Comparison of ENCODE assay signal across 10 cellular contexts in the genomic region with DNA sequence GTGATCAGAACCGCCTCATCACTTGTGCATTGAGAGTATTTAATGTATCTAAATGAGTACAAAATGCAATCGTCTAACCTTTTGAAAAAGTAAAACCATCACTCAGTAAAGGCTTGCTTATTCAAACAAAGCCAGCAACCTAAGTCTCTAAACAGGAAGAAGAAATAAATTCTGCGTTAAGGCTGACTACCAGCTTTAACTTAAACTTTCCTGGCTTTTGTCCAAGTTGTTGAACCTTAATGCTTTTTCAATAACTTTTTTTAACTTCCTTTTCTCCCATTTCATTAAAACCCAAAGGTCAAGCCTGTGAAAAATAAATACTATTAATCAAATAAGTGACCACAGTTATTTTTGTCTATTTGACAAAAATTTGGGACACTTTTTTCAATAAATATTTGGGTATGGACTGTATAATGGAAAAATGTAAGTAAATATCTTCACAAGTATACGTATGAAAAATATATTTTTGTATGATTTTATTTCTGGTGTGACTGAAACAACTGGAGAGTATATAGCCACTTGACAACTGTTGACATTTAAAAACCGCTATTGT. TPM values are rescaled to one million over a fixed set of nuclear protein-coding genes. Genes with fewer than 3 reads are reported as not detected.
DNase-seq lines count a peak whose midpoint lies in the region; ATAC-seq and TF ChIP-seq lines count a peak whose summit lies in the region.
"Had no signal": no experiment of that assay in that cellular context is flagged by ENCODE, and none has a peak within 500 bp of the region (broad histone marks: within the 10 kb centered on the region; RNA-seq: fewer than 3 reads in every experiment).

No MANE protein-coding gene starts in this region.

- TF ChIP-seq POLR2A in testis (IDR thresholded peaks at IDR 0.05): no peak

- no peaks in the 10 kb centered on the region for H3K9me3 Mint-ChIP-seq in T-helper 1 cell treated with Interleukin-12 subunit alpha and Interleukin-12 subunit beta and Interleukin-4 antibody, amounts not matched to agents 30 μg/mL and 1 μg/mL, for 36 hours
- no peaks in the 10 kb centered on the region for H3K9me3 Mint-ChIP-seq in progenitor cell of endocrine pancreas (ENCODE audit: low read depth)

- H3K27me3 Mint-ChIP-seq in T-helper 1 cell treated with Interleukin-12 subunit alpha and Interleukin-12 subunit beta and Interleukin-4 antibody, amounts not matched to agents 30 μg/mL and 1 μg/mL, for 36 hours (ENCODE audit: low read depth): no peaks in the 10 kb centered on the region
- no peaks in the 10 kb centered on the region for H3K27me3 Mint-ChIP-seq in progenitor cell of endocrine pancreas

- H3K27ac ChIP-seq in dorsolateral prefrontal cortex (peak overlapping the region in 41 of 59 donors; percentile 2 to 100 (median 100)), testis (no peak overlapping the region)

- no peaks in the 10 kb centered on the region for H3K36me3 Mint-ChIP-seq in T-helper 1 cell treated with Interleukin-12 subunit alpha and Interleukin-12 subunit beta and Interleukin-4 antibody, amounts not matched to agents 30 μg/mL and 1 μg/mL, for 36 hours (ENCODE audit: low read depth)
- peaks cover 6% of the 10 kb centered on the region for H3K36me3 Mint-ChIP-seq in progenitor cell of endocrine pancreas (ENCODE audit: insufficient read depth)

- peak overlapping the region; percentile 45 for H3K27ac Mint-ChIP-seq in T-helper 1 cell treated with Interleukin-12 subunit alpha and Interleukin-12 subunit beta and Interleukin-4 antibody, amounts not matched to agents 30 μg/mL and 1 μg/mL, for 36 hours
- peak overlapping the region; percentile 96 for H3K27ac Mint-ChIP-seq in progenitor cell of endocrine pancreas

- TF ChIP-seq CTCF in dorsolateral prefrontal cortex (IDR thresholded peaks at IDR 0.05 in 54 of 56, conservative IDR thresholded peaks at IDR 0.05 in 2 of 56; ENCODE audit: low read depth in 1 of 56, partially characterized antibody in 56 of 56) (no peak), progenitor cell of endocrine pancreas (IDR thresholded peaks at IDR 0.05; ENCODE audit: unreplicated experiment) (no peak), testis (IDR thresholded peaks at IDR 0.05) (no peak)

- H3K4me1 ChIP-seq in testis: peaks cover 9% of the 10 kb centered on the region

- H3K36me3 ChIP-seq in testis (ENCODE audit: low read depth, missing control alignments): no peaks in the 10 kb centered on the region

- H3K4me3 Mint-ChIP-seq in T-helper 1 cell treated with Interleukin-12 subunit alpha and Interleukin-12 subunit beta and Interleukin-4 antibody, amounts not matched to agents 30 μg/mL and 1 μg/mL, for 36 hours: peak overlapping the region; percentile 87
- peak overlapping the region; percentile 91 for H3K4me3 Mint-ChIP-seq in progenitor cell of endocrine pancreas (ENCODE audit: low read depth)

- DNase-seq in T-helper 1 cell: no peak
- peak; percentile 44 for DNase-seq in NAMALWA (ENCODE audit: low spot score)
- no peak for DNase-seq in dorsolateral prefrontal cortex
- DNase-seq in progenitor cell of endocrine pancreas (ENCODE audit: low spot score, unreplicated experiment): no peak
- DNase-seq in NCI-H1436 treated with DMSO at 0.1 percent for 48 hours (lab: John Stamatoyannopoulos, UW): no peak
- DNase-seq in testis: no peak
- DNase-seq: NCI-H524 treated with DMSO at 0.1 percent for 48 hours, T1000 had no signal

- H3K9me3 ChIP-seq in testis: no peaks in the 10 kb centered on the region

- H3K27me3 ChIP-seq in dorsolateral prefrontal cortex: no peaks in the 10 kb centered on the region
- no peaks in the 10 kb centered on the region for H3K27me3 ChIP-seq in testis

- peak overlapping the region in 41 of 59 donors; percentile 9 to 100 (median 99) for H3K4me3 ChIP-seq in dorsolateral prefrontal cortex
- H3K4me3 ChIP-seq in testis: no peak overlapping the region

- 55 to 57% methylated on average over 5 of the region's 5 CpGs for WGBS in testis, 2 donors

- intact Hi-C loops in dorsolateral prefrontal cortex (cut with DNase I) (loop anchor here (5.0 to 10.0 kb wide), 3 partner anchors 129 to 189 kb away; partner anchors contain the start of gene MAP6D1 (in 1 of the 2)), testis (cut with DNase I; ENCODE audit: low total_unique reads) (no loop called here)

- peaks cover 27% of the 10 kb centered on the region for H3K4me1 Mint-ChIP-seq in T-helper 1 cell treated with Interleukin-12 subunit alpha and Interleukin-12 subunit beta and Interleukin-4 antibody, amounts not matched to agents 30 μg/mL and 1 μg/mL, for 36 hours (ENCODE audit: low read depth)
- peaks cover 19% of the 10 kb centered on the region for H3K4me1 Mint-ChIP-seq in progenitor cell of endocrine pancreas (ENCODE audit: low read depth)

- ATAC-seq in GM19455 (IDR thresholded peaks at IDR 0.05; ENCODE audit: unreplicated experiment): no peak

RNA-seq across cellular contexts. Expression of gene KLHL24, which starts 2.7 kb away (rescaled TPM):
- 100 to 1,000 TPM; 171 to 344 (median 241) TPM for total RNA-seq in dorsolateral prefrontal cortex
- total RNA-seq in progenitor cell of endocrine pancreas: 72.8 and 79.6 TPM in 2 replicates
- total RNA-seq in testis: 10 to 100 TPM; 44.6 to 56.5 TPM
- polyA plus RNA-seq in testis (ENCODE audit: insufficient read depth, low read depth, low replicate concordance): 17.1 TPM

RNA-seq across cellular contexts. Expression of gene YEATS2, which starts 59.4 kb away (rescaled TPM):
- total RNA-seq in dorsolateral prefrontal cortex (10 to 100 TPM; 39.9 to 82.1 (median 59.9) TPM), progenitor cell of endocrine pancreas (63.9 and 68.4 TPM in 2 replicates), testis (10 to 100 TPM; 39.9 to 41.7 TPM)
- polyA plus RNA-seq in testis (ENCODE audit: insufficient read depth, low read depth, low replicate concordance): 19.3 TPM

Comparison
In these comparisons a context has a peak if more than half of its experiments do, and no peak if none do; other contexts are left out.
1. H3K27ac ChIP-seq: peak in dorsolateral prefrontal cortex (41 of 59); none in testis (0 of 2).
2. H3K4me3 ChIP-seq: peak in dorsolateral prefrontal cortex (41 of 59); none in testis (0 of 2).